Comparison of ENCODE assay signal across 8 cellular contexts in the genomic region with DNA sequence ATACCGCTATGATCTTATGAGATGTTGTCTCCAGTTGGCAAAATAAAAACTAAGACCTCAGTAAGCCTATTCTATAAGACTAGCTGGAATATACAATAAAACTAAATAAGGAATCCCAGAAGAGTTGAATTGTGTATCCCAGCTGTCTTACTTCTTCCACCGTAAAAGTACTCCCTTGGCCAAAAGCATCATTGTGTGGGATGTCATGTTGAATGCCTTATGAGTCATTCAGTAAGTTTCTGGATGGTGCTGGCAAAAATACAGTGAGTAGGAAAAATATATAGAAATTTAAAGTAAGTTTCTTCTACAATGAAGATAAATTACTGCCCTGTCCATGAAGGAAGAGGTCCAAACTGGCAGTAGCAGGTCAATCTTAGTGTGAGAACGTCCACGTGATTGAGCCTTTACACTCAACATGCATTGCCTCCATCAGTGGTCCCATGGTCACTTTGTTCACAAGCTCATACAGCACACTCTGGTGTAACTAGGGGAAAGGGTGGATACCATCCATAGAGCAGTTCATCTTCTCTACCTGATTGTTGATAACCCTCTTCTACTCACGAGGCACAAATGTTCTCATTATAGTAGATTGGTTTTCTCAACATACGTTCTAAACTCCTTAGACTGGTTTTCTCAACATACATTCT. TPM values are rescaled to one million over a fixed set of nuclear protein-coding genes. Genes with fewer than 3 reads are reported as not detected.
DNase-seq lines count a peak whose midpoint lies in the region; TF ChIP-seq lines count a peak whose summit lies in the region.

No MANE protein-coding gene starts in this region.

- peak overlapping the region; percentile 15 for H3K4me3 ChIP-seq in effector memory CD4-positive, alpha-beta T cell (ENCODE audit: insufficient read depth, low read depth, low read length, poor library complexity, severe bottlenecking)
- H3K4me3 ChIP-seq in thymus (ENCODE audit: low read length) (no peak overlapping the region), neuronal stem cell (ENCODE audit: low read length in 2 of 2) (no peak overlapping the region), right atrium auricular region (no peak overlapping the region)

- no peaks in the 10 kb centered on the region for H3K9me3 ChIP-seq in effector memory CD4-positive, alpha-beta T cell (ENCODE audit: control insufficient read depth, low read length)
- no peaks in the 10 kb centered on the region for H3K9me3 ChIP-seq in thymus (ENCODE audit: control insufficient read depth)
- H3K9me3 ChIP-seq in neuronal stem cell (replicated peaks in 1 of 2; ENCODE audit: control insufficient read depth in 2 of 2, insufficient read depth in 1 of 2, low read depth in 1 of 2, low read length in 2 of 2), result no peaks in the 10 kb centered on the region
- H3K9me3 ChIP-seq in right atrium auricular region, result no peaks in the 10 kb centered on the region

- no peak overlapping the region for H2AK5ac ChIP-seq in neuronal stem cell (ENCODE audit: low read depth, low read length)

- H3K14ac ChIP-seq in neuronal stem cell (ENCODE audit: low read length), result no peak overlapping the region

- no peaks in the 10 kb centered on the region for H3K36me3 ChIP-seq in effector memory CD4-positive, alpha-beta T cell (ENCODE audit: control insufficient read depth, insufficient read depth, low read length)
- H3K36me3 ChIP-seq in thymus (ENCODE audit: control insufficient read depth, insufficient read depth), result no peaks in the 10 kb centered on the region
- no peaks in the 10 kb centered on the region for H3K36me3 ChIP-seq in neuronal stem cell (replicated peaks in 1 of 2; ENCODE audit: control insufficient read depth in 2 of 2, insufficient read depth in 2 of 2, low read length in 2 of 2)
- no peaks in the 10 kb centered on the region for H3K36me3 ChIP-seq in right atrium auricular region

- H3K4me1 ChIP-seq in effector memory CD4-positive, alpha-beta T cell (ENCODE audit: control insufficient read depth, insufficient read depth, low read length, poor library complexity, severe bottlenecking), result peaks cover 30% of the 10 kb centered on the region
- H3K4me1 ChIP-seq in thymus (ENCODE audit: control insufficient read depth, insufficient read depth, low read length) (peaks cover 9% of the 10 kb centered on the region), neuronal stem cell (ENCODE audit: control insufficient read depth in 2 of 2, insufficient read depth in 1 of 2, low read depth in 1 of 2, low read length in 2 of 2) (no peaks in the 10 kb centered on the region), right atrium auricular region (no peaks in the 10 kb centered on the region)

- H3K36me3 Mint-ChIP-seq in activated naive CD4-positive, alpha-beta T cell treated with anti-CD3 and anti-CD28 coated beads, Interleukin-2, amount 50 U/mL, for 24 hours, result peaks cover 3% of the 10 kb centered on the region

- no peaks in the 10 kb centered on the region for H3K79me1 ChIP-seq in neuronal stem cell (ENCODE audit: low read depth, low read length)

- H3K4me3 Mint-ChIP-seq in activated naive CD4-positive, alpha-beta T cell treated with anti-CD3 and anti-CD28 coated beads, Interleukin-2, amount 50 U/mL, for 24 hours, result peak overlapping the region; percentile 77

- no peak overlapping the region for H2BK5ac ChIP-seq in neuronal stem cell (ENCODE audit: low read length)

- peak overlapping the region; percentile 82 for H3K27ac ChIP-seq in effector memory CD4-positive, alpha-beta T cell (ENCODE audit: insufficient read depth, low read length, poor library complexity, severe bottlenecking)
- peak overlapping the region; percentile 77 for H3K27ac ChIP-seq in thymus (ENCODE audit: low read depth)
- no peak overlapping the region for H3K27ac ChIP-seq in neuronal stem cell (replicated peaks; ENCODE audit: low read length)
- no peak overlapping the region for H3K27ac ChIP-seq in right atrium auricular region

- TF ChIP-seq CTCF in right atrium auricular region (IDR thresholded peaks at IDR 0.05), result no peak

- H4K91ac ChIP-seq in neuronal stem cell (ENCODE audit: low read depth, low read length, poor library complexity), result no peak overlapping the region

- no peak overlapping the region for H2AFZ ChIP-seq in neuronal stem cell (ENCODE audit: low read length)

- H3K9me3 Mint-ChIP-seq in activated naive CD4-positive, alpha-beta T cell treated with anti-CD3 and anti-CD28 coated beads, Interleukin-2, amount 50 U/mL, for 24 hours, result no peaks in the 10 kb centered on the region

- H4K8ac ChIP-seq in neuronal stem cell (ENCODE audit: low read depth, low read length), result no peak overlapping the region

- no peak overlapping the region for H3K9ac ChIP-seq in neuronal stem cell (ENCODE audit: low read depth, low read length, poor library complexity)

- no peak overlapping the region for H2BK15ac ChIP-seq in neuronal stem cell (ENCODE audit: low read length)

- WGBS in thymus, result 66% methylated on average over 6 of the region's 6 CpGs
- no CpG with 5 or more reads among the region's 6 CpGs for WGBS in neuronal stem cell (ENCODE audit: extremely low coverage in 2 of 2, insufficient read length in 2 of 2, insufficient replicate concordance in 1 of 2), 2 donors

- no peak overlapping the region for H3K4ac ChIP-seq in neuronal stem cell (ENCODE audit: low read length)

- peak overlapping the region; percentile 96 for H3K27ac Mint-ChIP-seq in activated naive CD4-positive, alpha-beta T cell treated with anti-CD3 and anti-CD28 coated beads, Interleukin-2, amount 50 U/mL, for 24 hours

- no peak overlapping the region for H2BK120ac ChIP-seq in neuronal stem cell (ENCODE audit: low read depth, low read length)

- no peak overlapping the region for H2BK12ac ChIP-seq in neuronal stem cell (ENCODE audit: low read length)

- peaks cover 79% of the 10 kb centered on the region for H3K4me1 Mint-ChIP-seq in activated naive CD4-positive, alpha-beta T cell treated with anti-CD3 and anti-CD28 coated beads, Interleukin-2, amount 50 U/mL, for 24 hours

- no peaks in the 10 kb centered on the region for H3K27me3 Mint-ChIP-seq in activated naive CD4-positive, alpha-beta T cell treated with anti-CD3 and anti-CD28 coated beads, Interleukin-2, amount 50 U/mL, for 24 hours

- no peak overlapping the region for H3K4me2 ChIP-seq in neuronal stem cell (ENCODE audit: insufficient read depth, low read length, poor library complexity, severe bottlenecking)

- no peak overlapping the region for H3K23ac ChIP-seq in neuronal stem cell (ENCODE audit: low read depth, low read length, poor library complexity)

- no peak overlapping the region for H3K18ac ChIP-seq in neuronal stem cell (ENCODE audit: low read length)

- DNase-seq in activated naive CD4-positive, alpha-beta T cell treated with anti-CD3 and anti-CD28 coated beads, Interleukin-2, amount 50 U/mL, for 16 hours, result no peak
- DNase-seq in NCI-H226 (peak; percentile 67), neuronal stem cell (ENCODE audit: low spot score) (no peak), occipital lobe (lab: John Stamatoyannopoulos, UW) (no peak), right atrium auricular region (ENCODE audit: low spot score) (no peak)
- no peak for DNase-seq in effector memory CD4-positive, alpha-beta T cell

- no peaks in the 10 kb centered on the region for H3K27me3 ChIP-seq in effector memory CD4-positive, alpha-beta T cell (replicated peaks; ENCODE audit: control insufficient read depth, insufficient read depth, low read length, poor library complexity, severe bottlenecking)
- H3K27me3 ChIP-seq in thymus (ENCODE audit: control insufficient read depth, insufficient read depth) (peaks cover 4% of the 10 kb centered on the region), neuronal stem cell (ENCODE audit: control insufficient read depth in 3 of 3, insufficient read depth in 3 of 3, low read depth in 1 of 3, low read length in 3 of 3) (peaks cover 0 to 47% (median 0%) of the 10 kb centered on the region in 3 experiments), right atrium auricular region (no peaks in the 10 kb centered on the region)

RNA-seq across cellular contexts. Expression of a gene that starts 13.7 kb away (rescaled TPM):
- 9.2 TPM for polyA plus RNA-seq in thymus
- 14.0 TPM for polyA plus RNA-seq in neuronal stem cell (2013, experiment 1 of 2)
- polyA plus RNA-seq in neuronal stem cell (2013, experiment 2 of 2), result 14.1 TPM
- total RNA-seq in occipital lobe, result 12.9 TPM
- 10 to 100 TPM; 10.1 to 11.3 TPM for total RNA-seq in right atrium auricular region

RNA-seq across cellular contexts. Expression of a gene that starts 44.2 kb away (rescaled TPM):
- 47.6 TPM for polyA plus RNA-seq in thymus
- 10.1 TPM for polyA plus RNA-seq in neuronal stem cell (2013, experiment 1 of 2)
- polyA plus RNA-seq in neuronal stem cell (2013, experiment 2 of 2), result 10.6 TPM
- total RNA-seq in occipital lobe, result 22.0 TPM
- total RNA-seq in right atrium auricular region, result 1 to 10 TPM; 7.1 to 7.8 TPM

Comparison
In these comparisons a context has a peak if more than half of its experiments do, and no peak if none do; other contexts are left out.
1. H3K27ac ChIP-seq: peak in effector memory CD4-positive, alpha-beta T cell (single experiment) and thymus (single experiment); none in neuronal stem cell (single experiment) and right atrium auricular region (0 of 2).